10 cellular contexts compared by ENCODE assay signal in genomic region chr7:103113164-103113563, GRCh38. TPM values are rescaled to one million over a fixed set of nuclear protein-coding genes. Genes with fewer than 3 reads are reported as not detected.
A peak's percentile ranks its signal among the peaks of the same experiment; 100 is the strongest.
DNase-seq lines count a peak whose midpoint lies in the region; FAIRE-seq and TF ChIP-seq lines count a peak whose summit lies in the region.
"Had no signal": no experiment of that assay in that cellular context is flagged by ENCODE, and none has a peak within 500 bp of the region (broad histone marks: within the 10 kb centered on the region; RNA-seq: fewer than 3 reads in every experiment).

No MANE protein-coding gene starts in this region.

- peaks cover 21% of the 10 kb centered on the region for H3K9me3 Mint-ChIP-seq in activated T-helper 1 cell treated with anti-CD3 and anti-CD28 coated beads, Interleukin-12 subunit alpha, Interleukin-12 subunit beta, Interleukin-2, Interleukin-4 antibody, amounts not matched to agents 30 ng/mL and 10 ng/mL and 1 ng/mL, durations not matched to agents 14 hours and 24 hours and 36 hours
- H3K9me3 Mint-ChIP-seq in activated naive CD4-positive, alpha-beta T cell treated with anti-CD3 and anti-CD28 coated beads for 36 hours = peaks cover 19% of the 10 kb centered on the region

- peak; percentile 88 for FAIRE-seq in RCC 7860 (lab: Jason Lieb, UNC)

- peaks cover 4% of the 10 kb centered on the region for H3K27me3 Mint-ChIP-seq in activated T-helper 1 cell treated with anti-CD3 and anti-CD28 coated beads, Interleukin-12 subunit alpha, Interleukin-12 subunit beta, Interleukin-2, Interleukin-4 antibody, amounts not matched to agents 30 ng/mL and 10 ng/mL and 1 ng/mL, durations not matched to agents 14 hours and 24 hours and 36 hours (ENCODE audit: insufficient read depth)
- no peaks in the 10 kb centered on the region for H3K27me3 Mint-ChIP-seq in activated naive CD4-positive, alpha-beta T cell treated with anti-CD3 and anti-CD28 coated beads for 36 hours (ENCODE audit: low read depth)
- H3K27me3 Mint-ChIP-seq: activated naive CD4-positive, alpha-beta T cell treated with anti-CD3 and anti-CD28 coated beads, Interleukin-2, amount 50 U/mL, for 24 hours had no signal

- H3K4me3 ChIP-seq in epithelial cell of esophagus (ENCODE audit: low read length) = no peak overlapping the region

- peak; percentile 93 for DNase-seq in EL
- DNase-seq in RCC 7860 (ENCODE audit: low spot score) = peak; percentile 84
- peak; percentile 91 for DNase-seq in epithelial cell of esophagus (ENCODE audit: low read depth)
- peak; percentile 89 for DNase-seq in non-pigmented ciliary epithelial cell (ENCODE audit: low read depth)
- DNase-seq in activated T-helper 1 cell treated with anti-CD3 and anti-CD28 coated beads, Interleukin-12 subunit alpha, Interleukin-12 subunit beta, Interleukin-2, Interleukin-4 antibody, amounts not matched to agents 30 ng/mL and 10 ng/mL and 1 ng/mL, durations not matched to agents 14 hours and 24 hours and 36 hours (ENCODE audit: low spot score) = no peak
- no peak for DNase-seq in activated naive CD4-positive, alpha-beta T cell treated with anti-CD3 and anti-CD28 coated beads for 36 hours
- no peak for DNase-seq in NK-92 treated with Interleukin-12 subunit alpha and Interleukin-12 subunit beta, amount 100 ng/mL, for 24 hours (lab: John Stamatoyannopoulos, UW)
- no peak for DNase-seq in NCI-H1105 treated with DMSO at 0.1 percent for 48 hours (lab: John Stamatoyannopoulos, UW)
- DNase-seq: NCI-H1417 treated with DMSO at 0.1 percent for 48 hours had no signal

- no peak overlapping the region for H3K4me3 Mint-ChIP-seq in activated T-helper 1 cell treated with anti-CD3 and anti-CD28 coated beads, Interleukin-12 subunit alpha, Interleukin-12 subunit beta, Interleukin-2, Interleukin-4 antibody, amounts not matched to agents 30 ng/mL and 10 ng/mL and 1 ng/mL, durations not matched to agents 14 hours and 24 hours and 36 hours
- no peak overlapping the region for H3K4me3 Mint-ChIP-seq in activated naive CD4-positive, alpha-beta T cell treated with anti-CD3 and anti-CD28 coated beads for 36 hours
- H3K4me3 Mint-ChIP-seq: activated naive CD4-positive, alpha-beta T cell treated with anti-CD3 and anti-CD28 coated beads, Interleukin-2, amount 50 U/mL, for 24 hours had no signal

- intact Hi-C loops in activated T-helper 1 cell treated with anti-CD3 and anti-CD28 coated beads, Interleukin-12 subunit alpha, Interleukin-12 subunit beta, Interleukin-2, Interleukin-4 antibody, amounts not matched to agents 30 ng/mL and 10 ng/mL and 1 ng/mL, durations not matched to agents 14 hours and 24 hours and 36 hours (cut with micrococcal nuclease) = no loop called here
- intact Hi-C loops in activated naive CD4-positive, alpha-beta T cell treated with anti-CD3 and anti-CD28 coated beads for 36 hours (cut with micrococcal nuclease) = no loop called here

- peaks cover 46% of the 10 kb centered on the region for H3K36me3 Mint-ChIP-seq in activated T-helper 1 cell treated with anti-CD3 and anti-CD28 coated beads, Interleukin-12 subunit alpha, Interleukin-12 subunit beta, Interleukin-2, Interleukin-4 antibody, amounts not matched to agents 30 ng/mL and 10 ng/mL and 1 ng/mL, durations not matched to agents 14 hours and 24 hours and 36 hours (ENCODE audit: low read depth)
- H3K36me3 Mint-ChIP-seq in activated naive CD4-positive, alpha-beta T cell treated with anti-CD3 and anti-CD28 coated beads for 36 hours (ENCODE audit: low read depth) = peaks cover 59% of the 10 kb centered on the region

- no peak for TF ChIP-seq CTCF in epithelial cell of esophagus (IDR thresholded peaks at IDR 0.05; ENCODE audit: insufficient read depth, low read depth, low read length, missing control alignments)

- H3K4me1 Mint-ChIP-seq in activated T-helper 1 cell treated with anti-CD3 and anti-CD28 coated beads, Interleukin-12 subunit alpha, Interleukin-12 subunit beta, Interleukin-2, Interleukin-4 antibody, amounts not matched to agents 30 ng/mL and 10 ng/mL and 1 ng/mL, durations not matched to agents 14 hours and 24 hours and 36 hours (ENCODE audit: low read depth) = peaks cover 20% of the 10 kb centered on the region
- H3K4me1 Mint-ChIP-seq in activated naive CD4-positive, alpha-beta T cell treated with anti-CD3 and anti-CD28 coated beads for 36 hours (ENCODE audit: low read depth) = peaks cover 5% of the 10 kb centered on the region

- CTCF ChIA-PET in activated naive CD4-positive, alpha-beta T cell treated with anti-CD3 and anti-CD28 coated beads for 36 hours (lab: Charles Lee) = no interaction called here

- H3K27ac Mint-ChIP-seq in activated T-helper 1 cell treated with anti-CD3 and anti-CD28 coated beads, Interleukin-12 subunit alpha, Interleukin-12 subunit beta, Interleukin-2, Interleukin-4 antibody, amounts not matched to agents 30 ng/mL and 10 ng/mL and 1 ng/mL, durations not matched to agents 14 hours and 24 hours and 36 hours = no peak overlapping the region
- H3K27ac Mint-ChIP-seq in activated naive CD4-positive, alpha-beta T cell treated with anti-CD3 and anti-CD28 coated beads for 36 hours = no peak overlapping the region
- H3K27ac Mint-ChIP-seq: activated naive CD4-positive, alpha-beta T cell treated with anti-CD3 and anti-CD28 coated beads, Interleukin-2, amount 50 U/mL, for 24 hours had no signal

RNA-seq across cellular contexts. Expression of gene NAPEPLD, which starts 35.7 kb away (rescaled TPM):
- total RNA-seq in activated T-helper 1 cell treated with anti-CD3 and anti-CD28 coated beads, Interleukin-12 subunit alpha, Interleukin-12 subunit beta, Interleukin-2, Interleukin-4 antibody, amounts not matched to agents 30 ng/mL and 10 ng/mL and 1 ng/mL, durations not matched to agents 14 hours and 24 hours and 36 hours = 7.8 and 8.1 TPM in 2 replicates
- total RNA-seq in activated naive CD4-positive, alpha-beta T cell treated with anti-CD3 and anti-CD28 coated beads for 36 hours = 1 to 10 TPM; 6.3 to 6.8 TPM

RNA-seq across cellular contexts. Expression of gene ARMC10, which starts 38.2 kb away (rescaled TPM):
- 49.6 and 51.8 TPM in 2 replicates for total RNA-seq in activated T-helper 1 cell treated with anti-CD3 and anti-CD28 coated beads, Interleukin-12 subunit alpha, Interleukin-12 subunit beta, Interleukin-2, Interleukin-4 antibody, amounts not matched to agents 30 ng/mL and 10 ng/mL and 1 ng/mL, durations not matched to agents 14 hours and 24 hours and 36 hours
- 10 to 100 TPM; 46.6 to 50.5 TPM for total RNA-seq in activated naive CD4-positive, alpha-beta T cell treated with anti-CD3 and anti-CD28 coated beads for 36 hours

RNA-seq across cellular contexts. Expression of gene FBXL13, which starts 38.6 kb away (rescaled TPM):
- total RNA-seq in activated T-helper 1 cell treated with anti-CD3 and anti-CD28 coated beads, Interleukin-12 subunit alpha, Interleukin-12 subunit beta, Interleukin-2, Interleukin-4 antibody, amounts not matched to agents 30 ng/mL and 10 ng/mL and 1 ng/mL, durations not matched to agents 14 hours and 24 hours and 36 hours = 0.34 and 0.54 TPM in 2 replicates
- total RNA-seq in activated naive CD4-positive, alpha-beta T cell treated with anti-CD3 and anti-CD28 coated beads for 36 hours = under 1 TPM; 0.54 to 0.74 TPM

Comparison
In these comparisons a context has a peak if more than half of its experiments do, and no peak if none do; other contexts are left out.
1. DNase-seq: peak in EL (single experiment), RCC 7860 (single experiment), epithelial cell of esophagus (single experiment) and non-pigmented ciliary epithelial cell (single experiment); none in activated T-helper 1 cell treated with anti-CD3 and anti-CD28 coated beads, Interleukin-12 subunit alpha, Interleukin-12 subunit beta, Interleukin-2, Interleukin-4 antibody, amounts not matched to agents 30 ng/mL and 10 ng/mL and 1 ng/mL, durations not matched to agents 14 hours and 24 hours and 36 hours (single experiment), activated naive CD4-positive, alpha-beta T cell treated with anti-CD3 and anti-CD28 coated beads for 36 hours (single experiment), NK-92 treated with Interleukin-12 subunit alpha and Interleukin-12 subunit beta, amount 100 ng/mL, for 24 hours (single experiment) and NCI-H1105 treated with DMSO at 0.1 percent for 48 hours (single experiment).